Comparison of ENCODE assay signal across 8 cellular contexts in the genomic region with DNA sequence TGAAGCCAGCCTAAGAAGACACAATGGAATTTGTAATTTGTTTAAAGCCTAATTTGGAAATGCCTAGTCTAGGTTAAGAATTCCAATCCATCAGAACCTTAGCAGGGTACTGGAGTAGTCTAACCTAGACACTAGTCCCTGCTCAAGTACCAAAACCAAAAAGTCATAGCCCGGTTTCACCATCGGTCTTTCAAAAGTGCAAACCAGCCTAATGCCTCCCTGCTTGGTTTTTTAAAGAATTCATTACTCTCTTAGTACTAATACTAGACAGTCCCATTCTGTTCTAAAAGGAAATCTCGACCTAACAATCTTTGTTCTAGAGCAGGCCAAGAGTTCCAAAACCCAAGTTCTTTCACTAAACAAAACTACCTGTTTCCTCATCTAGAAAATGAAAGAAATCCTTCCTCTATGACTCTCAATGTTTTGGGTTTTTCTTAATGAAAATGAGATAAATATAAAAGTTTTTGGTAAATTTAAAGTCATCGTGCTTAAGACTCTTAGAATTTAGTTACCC. TPM values are rescaled to one million over a fixed set of nuclear protein-coding genes. Genes with fewer than 3 reads are reported as not detected.
DNase-seq lines count a peak whose midpoint lies in the region; ATAC-seq, FAIRE-seq and TF ChIP-seq lines count a peak whose summit lies in the region.

No MANE protein-coding gene starts in this region.

- no peak for DNase-seq in activated CD4-positive, alpha-beta T cell treated with anti-CD3 and anti-CD28 coated beads, Interleukin-2, amount 10 ng/mL, durations not matched to agents 24 days and 14 days
- no peak for DNase-seq in activated CD4-positive, alpha-beta T cell treated with anti-CD3 and anti-CD28 coated beads, Interleukin-2, amount 50 U/mL, for 48 hours
- DNase-seq in activated T-helper 1 cell treated with anti-CD3 and anti-CD28 coated beads, Interleukin-12 subunit alpha, Interleukin-12 subunit beta, Interleukin-2, Interleukin-4 antibody, amounts not matched to agents 30 ng/mL and 10 ng/mL and 1 ng/mL, durations not matched to agents 14 hours and 24 hours and 36 hours (ENCODE audit: low spot score) = no peak
- DNase-seq in NCI-H526 (lab: John Stamatoyannopoulos, UW) (no peak), GM12891 (ENCODE audit: insufficient read length, low spot score) (no peak)

- no peaks in the 10 kb centered on the region for H3K27me3 Mint-ChIP-seq in activated CD4-positive, alpha-beta T cell treated with anti-CD3 and anti-CD28 coated beads, Interleukin-2, amount 10 ng/mL, durations not matched to agents 24 days and 14 days
- H3K27me3 Mint-ChIP-seq in activated T-helper 1 cell treated with anti-CD3 and anti-CD28 coated beads, Interleukin-12 subunit alpha, Interleukin-12 subunit beta, Interleukin-2, Interleukin-4 antibody, amounts not matched to agents 30 ng/mL and 10 ng/mL and 1 ng/mL, durations not matched to agents 14 hours and 24 hours and 36 hours (ENCODE audit: insufficient read depth) = no peaks in the 10 kb centered on the region
- no peaks in the 10 kb centered on the region for H3K27me3 Mint-ChIP-seq in stimulated activated memory B cell treated with anti-CD40 and anti-IgM and Interleukin-4, amounts not matched to agents 10 μg/mL and 1 μg/mL and 100 μg/mL, for 72 hours

- no peaks in the 10 kb centered on the region for H3K27me3 ChIP-seq in iPS-15b (ENCODE audit: control insufficient read depth, insufficient read depth, low read length)

- no peak for FAIRE-seq in GM12891 (lab: Jason Lieb, UNC)

- peak overlapping the region; percentile 34 for H3K27ac Mint-ChIP-seq in activated CD4-positive, alpha-beta T cell treated with anti-CD3 and anti-CD28 coated beads, Interleukin-2, amount 10 ng/mL, durations not matched to agents 24 days and 14 days
- H3K27ac Mint-ChIP-seq in activated T-helper 1 cell treated with anti-CD3 and anti-CD28 coated beads, Interleukin-12 subunit alpha, Interleukin-12 subunit beta, Interleukin-2, Interleukin-4 antibody, amounts not matched to agents 30 ng/mL and 10 ng/mL and 1 ng/mL, durations not matched to agents 14 hours and 24 hours and 36 hours = peak overlapping the region; percentile 70
- no peak overlapping the region for H3K27ac Mint-ChIP-seq in stimulated activated memory B cell treated with anti-CD40 and anti-IgM and Interleukin-4, amounts not matched to agents 10 μg/mL and 1 μg/mL and 100 μg/mL, for 72 hours

- peaks cover 35% of the 10 kb centered on the region for H3K4me1 Mint-ChIP-seq in activated CD4-positive, alpha-beta T cell treated with anti-CD3 and anti-CD28 coated beads, Interleukin-2, amount 10 ng/mL, durations not matched to agents 24 days and 14 days
- H3K4me1 Mint-ChIP-seq in activated T-helper 1 cell treated with anti-CD3 and anti-CD28 coated beads, Interleukin-12 subunit alpha, Interleukin-12 subunit beta, Interleukin-2, Interleukin-4 antibody, amounts not matched to agents 30 ng/mL and 10 ng/mL and 1 ng/mL, durations not matched to agents 14 hours and 24 hours and 36 hours (ENCODE audit: low read depth) = peaks cover 49% of the 10 kb centered on the region
- peaks cover 51% of the 10 kb centered on the region for H3K4me1 Mint-ChIP-seq in stimulated activated memory B cell treated with anti-CD40 and anti-IgM and Interleukin-4, amounts not matched to agents 10 μg/mL and 1 μg/mL and 100 μg/mL, for 72 hours

- ATAC-seq in stimulated activated memory B cell treated with anti-CD40 and anti-IgM and Interleukin-4, amounts not matched to agents 10 μg/mL and 1 μg/mL and 100 μg/mL, for 72 hours = no peak
- no peak for ATAC-seq in GM18498 (IDR thresholded peaks at IDR 0.05; ENCODE audit: unreplicated experiment)

- intact Hi-C loops in activated CD4-positive, alpha-beta T cell treated with anti-CD3 and anti-CD28 coated beads, Interleukin-2, amount 10 ng/mL, durations not matched to agents 24 days and 14 days (cut with micrococcal nuclease) = loop anchor here (10.0 kb wide), 3 partner anchors 232 to 1592 kb away; a partner anchor contains a TSS
- intact Hi-C loops in activated T-helper 1 cell treated with anti-CD3 and anti-CD28 coated beads, Interleukin-12 subunit alpha, Interleukin-12 subunit beta, Interleukin-2, Interleukin-4 antibody, amounts not matched to agents 30 ng/mL and 10 ng/mL and 1 ng/mL, durations not matched to agents 14 hours and 24 hours and 36 hours (cut with micrococcal nuclease) = loop anchor here (10.0 kb wide), 2 partner anchors 582 to 722 kb away; a partner anchor contains a TSS

- H3K9me3 ChIP-seq in iPS-15b (ENCODE audit: control insufficient read depth, insufficient read depth, low read length) = no peaks in the 10 kb centered on the region

- peak overlapping the region; percentile 98 for H3K4me3 ChIP-seq in iPS-15b (ENCODE audit: low read depth, low read length)

- no peaks in the 10 kb centered on the region for H3K9me3 Mint-ChIP-seq in activated CD4-positive, alpha-beta T cell treated with anti-CD3 and anti-CD28 coated beads, Interleukin-2, amount 10 ng/mL, durations not matched to agents 24 days and 14 days
- H3K9me3 Mint-ChIP-seq in activated T-helper 1 cell treated with anti-CD3 and anti-CD28 coated beads, Interleukin-12 subunit alpha, Interleukin-12 subunit beta, Interleukin-2, Interleukin-4 antibody, amounts not matched to agents 30 ng/mL and 10 ng/mL and 1 ng/mL, durations not matched to agents 14 hours and 24 hours and 36 hours = no peaks in the 10 kb centered on the region
- H3K9me3 Mint-ChIP-seq in stimulated activated memory B cell treated with anti-CD40 and anti-IgM and Interleukin-4, amounts not matched to agents 10 μg/mL and 1 μg/mL and 100 μg/mL, for 72 hours = no peaks in the 10 kb centered on the region

- no peak overlapping the region for H3K9ac ChIP-seq in iPS-15b (ENCODE audit: low read depth, low read length)

- H3K36me3 ChIP-seq in iPS-15b (ENCODE audit: control insufficient read depth, insufficient read depth, low read length) = peaks cover 10% of the 10 kb centered on the region

- TF ChIP-seq POLR2A in GM12891 (IDR thresholded peaks at IDR 0.05; ENCODE audit: low read depth, low read length) = no peak

- peak overlapping the region; percentile 95 for H3K4me3 Mint-ChIP-seq in activated CD4-positive, alpha-beta T cell treated with anti-CD3 and anti-CD28 coated beads, Interleukin-2, amount 10 ng/mL, durations not matched to agents 24 days and 14 days
- peak overlapping the region; percentile 99 for H3K4me3 Mint-ChIP-seq in activated T-helper 1 cell treated with anti-CD3 and anti-CD28 coated beads, Interleukin-12 subunit alpha, Interleukin-12 subunit beta, Interleukin-2, Interleukin-4 antibody, amounts not matched to agents 30 ng/mL and 10 ng/mL and 1 ng/mL, durations not matched to agents 14 hours and 24 hours and 36 hours
- peak overlapping the region; percentile 98 for H3K4me3 Mint-ChIP-seq in stimulated activated memory B cell treated with anti-CD40 and anti-IgM and Interleukin-4, amounts not matched to agents 10 μg/mL and 1 μg/mL and 100 μg/mL, for 72 hours

- H3K4me1 ChIP-seq in iPS-15b (ENCODE audit: control insufficient read depth, insufficient read depth, low read length) = peaks cover 5% of the 10 kb centered on the region

- H3K36me3 Mint-ChIP-seq in activated CD4-positive, alpha-beta T cell treated with anti-CD3 and anti-CD28 coated beads, Interleukin-2, amount 10 ng/mL, durations not matched to agents 24 days and 14 days (ENCODE audit: low read depth) = peaks cover 42% of the 10 kb centered on the region
- peaks cover 30% of the 10 kb centered on the region for H3K36me3 Mint-ChIP-seq in activated T-helper 1 cell treated with anti-CD3 and anti-CD28 coated beads, Interleukin-12 subunit alpha, Interleukin-12 subunit beta, Interleukin-2, Interleukin-4 antibody, amounts not matched to agents 30 ng/mL and 10 ng/mL and 1 ng/mL, durations not matched to agents 14 hours and 24 hours and 36 hours (ENCODE audit: low read depth)
- peaks cover 19% of the 10 kb centered on the region for H3K36me3 Mint-ChIP-seq in stimulated activated memory B cell treated with anti-CD40 and anti-IgM and Interleukin-4, amounts not matched to agents 10 μg/mL and 1 μg/mL and 100 μg/mL, for 72 hours

TF ChIP-seq in GM12891, 5 proteins besides CTCF, POLR2A, EP300 and RAD21:
- TF ChIP-seq POLR2AphosphoS5 (IDR thresholded peaks at IDR 0.05; ENCODE audit: low read depth, low read length) = no peak
- TF ChIP-seq POU2F2 (IDR thresholded peaks at IDR 0.05; ENCODE audit: low read depth, low read length) = no peak
- TF ChIP-seq PAX5 (IDR thresholded peaks at IDR 0.05; ENCODE audit: insufficient read depth, low read length, severe bottlenecking) = no peak
- no peak for TF ChIP-seq TAF1 (IDR thresholded peaks at IDR 0.05; ENCODE audit: low read depth, low read length)
- TF ChIP-seq SPI1 (IDR thresholded peaks at IDR 0.05; ENCODE audit: low read depth, low read length) = no peak

RNA-seq across cellular contexts. Expression of a gene that starts 2.6 kb away (rescaled TPM):
- 122 and 132 TPM in 2 replicates for total RNA-seq in activated CD4-positive, alpha-beta T cell treated with anti-CD3 and anti-CD28 coated beads, Interleukin-2, amount 10 ng/mL, durations not matched to agents 24 days and 14 days
- total RNA-seq in activated T-helper 1 cell treated with anti-CD3 and anti-CD28 coated beads, Interleukin-12 subunit alpha, Interleukin-12 subunit beta, Interleukin-2, Interleukin-4 antibody, amounts not matched to agents 30 ng/mL and 10 ng/mL and 1 ng/mL, durations not matched to agents 14 hours and 24 hours and 36 hours = 130 and 132 TPM in 2 replicates
- polyA plus RNA-seq in GM12891 (2012; ENCODE audit: low read depth, missing spikeins) = 22.7 TPM
